26 cellular contexts compared by ENCODE assay signal in the genomic region with DNA sequence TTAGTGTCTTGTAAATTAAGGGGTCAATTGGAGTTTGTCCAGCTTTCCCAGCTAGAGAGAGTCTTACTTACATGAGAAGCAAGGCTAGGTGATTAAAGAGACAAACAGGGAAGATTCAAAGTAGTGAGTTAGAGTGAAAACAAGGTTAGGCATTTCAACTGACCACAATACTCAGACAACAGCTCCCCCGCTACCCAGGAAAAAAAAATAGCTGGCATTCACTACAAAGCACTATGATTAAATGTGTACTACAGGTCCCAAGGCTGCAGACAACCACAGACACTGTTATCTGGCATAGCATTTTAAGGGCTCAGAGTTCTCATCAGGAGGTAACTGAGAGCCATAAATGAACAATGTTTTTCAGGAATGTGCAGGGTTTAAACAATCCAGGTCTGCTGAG.
"Had no signal": no experiment of that assay in that cellular context is flagged by ENCODE, and none has a peak within 500 bp of the region (broad histone marks: within the 10 kb centered on the region; RNA-seq: fewer than 3 reads in every experiment).

No MANE protein-coding gene starts in this region.

- H3K4me1 ChIP-seq: adrenal gland, ascending aorta, body of pancreas, Peyer's patch, SJCRH30 had no signal

- DNase-seq: activated CD4-positive, alpha-beta T cell treated with anti-CD3 and anti-CD28 coated beads for 48 hours; activated CD4-positive, alpha-beta T cell treated with anti-CD3 and anti-CD28 coated beads, Interleukin-2, amount 50 U/mL, for 48 hours; activated CD4-positive, CD25-positive, alpha-beta regulatory T cell treated with anti-CD3 and anti-CD28 coated beads, Interleukin-2, amount 50 U/mL, for 72 hours; activated CD8-positive, alpha-beta memory T cell treated with anti-CD3 and anti-CD28 coated beads, Interleukin-2, amount 10 ng/mL, durations not matched to agents 7 days and 5 days; activated naive CD4-positive, alpha-beta T cell treated with anti-CD3 and anti-CD28 coated beads, Interleukin-2, amount 50 U/mL, for 16 hours; activated naive CD8-positive, alpha-beta T cell treated with anti-CD3 and anti-CD28 coated beads, Interleukin-2, amount 10 ng/mL, durations not matched to agents 7 days and 5 days; activated T-cell treated with anti-CD3 and anti-CD28 coated beads, Interleukin-2, amount 50 U/mL, for 4 hours; body of pancreas; central memory CD4-positive, alpha-beta T cell; NCI-H1048; NCI-H146; NCI-H187 treated with DMSO at 0.1 percent for 48 hours; NCI-H2081 treated with DMSO at 0.1 percent for 48 hours; NCI-H446; NCI-H524; Peyer's patch; Right ventricle myocardium superior; SJCRH30; SK-N-SH had no signal

- H3K27ac ChIP-seq: adrenal gland, ascending aorta, body of pancreas, coronary artery, Peyer's patch, RWPE1, SJCRH30 had no signal

- H3K27ac Mint-ChIP-seq: activated CD8-positive, alpha-beta memory T cell treated with anti-CD3 and anti-CD28 coated beads, Interleukin-2, amount 10 ng/mL, durations not matched to agents 7 days and 5 days; activated naive CD8-positive, alpha-beta T cell treated with anti-CD3 and anti-CD28 coated beads, Interleukin-2, amount 10 ng/mL, durations not matched to agents 7 days and 5 days; activated T-helper 2 cell treated with anti-CD3 and anti-CD28 coated beads, Interferon-gamma antibody, Interleukin-2, Interleukin-4, amounts not matched to agents 10 μg/mL and 5 μg/mL and 100 μg/mL, durations not matched to agents 14 hours and 24 hours and 36 hours; WTC11 had no signal

- ATAC-seq: activated CD8-positive, alpha-beta memory T cell treated with anti-CD3 and anti-CD28 coated beads, Interleukin-2, amount 10 ng/mL, durations not matched to agents 7 days and 5 days; activated T-cell treated with anti-CD3 and anti-CD28 coated beads, Interleukin-2, amount 50 U/mL, for 4 hours; body of pancreas; WTC11 had no signal

- H3K4me3 ChIP-seq: adrenal gland, ascending aorta, body of pancreas, coronary artery, Peyer's patch, SJCRH30 had no signal

- H3K9me3 ChIP-seq: adrenal gland, ascending aorta, body of pancreas, Peyer's patch, SJCRH30, SK-N-SH had no signal

- H3K36me3 ChIP-seq: adrenal gland, ascending aorta, Peyer's patch, SJCRH30 had no signal

- FAIRE-seq: bronchial epithelial cell had no signal

- H3K9me2 ChIP-seq: SK-N-SH had no signal

- H3K36me3 Mint-ChIP-seq: activated CD8-positive, alpha-beta memory T cell treated with anti-CD3 and anti-CD28 coated beads, Interleukin-2, amount 10 ng/mL, durations not matched to agents 7 days and 5 days; activated naive CD8-positive, alpha-beta T cell treated with anti-CD3 and anti-CD28 coated beads, Interleukin-2, amount 10 ng/mL, durations not matched to agents 7 days and 5 days had no signal

- H3K4me3 Mint-ChIP-seq: activated CD8-positive, alpha-beta memory T cell treated with anti-CD3 and anti-CD28 coated beads, Interleukin-2, amount 10 ng/mL, durations not matched to agents 7 days and 5 days; activated naive CD8-positive, alpha-beta T cell treated with anti-CD3 and anti-CD28 coated beads, Interleukin-2, amount 10 ng/mL, durations not matched to agents 7 days and 5 days; activated T-cell treated with anti-CD3 and anti-CD28 coated beads, Interleukin-2, amount 50 U/mL, for 4 hours; WTC11 had no signal

- H3K4me2 ChIP-seq: SK-N-SH had no signal

- H3K9me3 Mint-ChIP-seq: activated naive CD8-positive, alpha-beta T cell treated with anti-CD3 and anti-CD28 coated beads, Interleukin-2, amount 10 ng/mL, durations not matched to agents 7 days and 5 days; activated T-cell treated with anti-CD3 and anti-CD28 coated beads, Interleukin-2, amount 50 U/mL, for 4 hours; activated T-helper 2 cell treated with anti-CD3 and anti-CD28 coated beads, Interferon-gamma antibody, Interleukin-2, Interleukin-4, amounts not matched to agents 10 μg/mL and 5 μg/mL and 100 μg/mL, durations not matched to agents 14 hours and 24 hours and 36 hours had no signal

- H3K4me1 Mint-ChIP-seq: activated CD8-positive, alpha-beta memory T cell treated with anti-CD3 and anti-CD28 coated beads, Interleukin-2, amount 10 ng/mL, durations not matched to agents 7 days and 5 days; WTC11 had no signal

- H3K27me3 ChIP-seq: adrenal gland, ascending aorta, Peyer's patch had no signal

- H3K9ac ChIP-seq: SK-N-SH had no signal
